Comparison of ENCODE assay signal across 1 cellular context in genomic region chr19:10701955-10702307, GRCh38.
TF ChIP-seq lines count a peak whose summit lies in the region.

No MANE protein-coding gene starts in this region.

TF ChIP-seq in HepG2, 621 proteins besides CTCF, POLR2A, EP300 and RAD21 (continued from another document):
- TF ChIP-seq ZNF574 (CRISPR knock-in tag; IDR thresholded peaks at IDR 0.05) (peak; percentile 60), HNF1B (CRISPR knock-in tag; IDR thresholded peaks at IDR 0.05) (peak; percentile 10; the same call in 1 of the 2 replicates), EZH2 (conservative IDR thresholded peaks at IDR 0.05; ENCODE audit: low read depth, low read length) (no peak), TARDBP (CRISPR knock-in tag; IDR thresholded peaks at IDR 0.05) (no peak), GABPA (IDR thresholded peaks at IDR 0.05; ENCODE audit: low read depth, low read length) (0 out of 2 replicates have a peak, but pooled peaks have one; percentile 22), GABPA (CRISPR knock-in tag; IDR thresholded peaks at IDR 0.05; ENCODE audit: low read depth) (peak; percentile 63), MIER2 (CRISPR knock-in tag; IDR thresholded peaks at IDR 0.05) (peak; percentile 79; the same call in 1 of the 2 replicates), HIC2 (CRISPR knock-in tag; IDR thresholded peaks at IDR 0.05; ENCODE audit: low read depth) (no peak), ZFP90 (CRISPR knock-in tag; IDR thresholded peaks at IDR 0.05; ENCODE audit: borderline replicate concordance) (no peak), TBX2 (CRISPR knock-in tag; IDR thresholded peaks at IDR 0.05; ENCODE audit: borderline replicate concordance) (no peak), HDAC6 (IDR thresholded peaks at IDR 0.05; ENCODE audit: low read depth, low read length) (no peak), TCF7 (IDR thresholded peaks at IDR 0.05; ENCODE audit: low read depth) (no peak), SOX13 (IDR thresholded peaks at IDR 0.05) (no peak), SOX13 (CRISPR knock-in tag; conservative IDR thresholded peaks at IDR 0.05 in 1 of 2, IDR thresholded peaks at IDR 0.05 in 1 of 2) (no peak), SIN3A (IDR thresholded peaks at IDR 0.05; ENCODE audit: borderline replicate concordance, low read depth, low read length) (0 out of 2 replicates have a peak, but pooled peaks have one; percentile 63), GATAD1 (CRISPR knock-in tag; IDR thresholded peaks at IDR 0.05) (peak; percentile 21; the same call in 1 of the 2 replicates), ZNF792 (CRISPR knock-in tag; IDR thresholded peaks at IDR 0.05) (peak; percentile 21; the same call in 1 of the 2 replicates), ZNF33B (CRISPR knock-in tag; IDR thresholded peaks at IDR 0.05) (peak; percentile 8; the same call in 1 of the 2 replicates), ATF7 (IDR thresholded peaks at IDR 0.05) (no peak), ATF7 (CRISPR knock-in tag; IDR thresholded peaks at IDR 0.05) (no peak), FOXM1 (CRISPR knock-in tag; IDR thresholded peaks at IDR 0.05) (no peak), ZSCAN5A (CRISPR knock-in tag; IDR thresholded peaks at IDR 0.05; ENCODE audit: borderline replicate concordance) (no peak), ZEB1 (IDR thresholded peaks at IDR 0.05; ENCODE audit: insufficient replicate concordance, low read depth) (no peak), STAG1 (CRISPR knock-in tag; IDR thresholded peaks at IDR 0.05) (peak; percentile 70), HNRNPUL1 (IDR thresholded peaks at IDR 0.05; ENCODE audit: low read depth, low read length) (no peak), ZNF501 (CRISPR knock-in tag; IDR thresholded peaks at IDR 0.05) (peak; percentile 59; the same call in 1 of the 2 replicates)
- TF ChIP-seq, protein P1, sequence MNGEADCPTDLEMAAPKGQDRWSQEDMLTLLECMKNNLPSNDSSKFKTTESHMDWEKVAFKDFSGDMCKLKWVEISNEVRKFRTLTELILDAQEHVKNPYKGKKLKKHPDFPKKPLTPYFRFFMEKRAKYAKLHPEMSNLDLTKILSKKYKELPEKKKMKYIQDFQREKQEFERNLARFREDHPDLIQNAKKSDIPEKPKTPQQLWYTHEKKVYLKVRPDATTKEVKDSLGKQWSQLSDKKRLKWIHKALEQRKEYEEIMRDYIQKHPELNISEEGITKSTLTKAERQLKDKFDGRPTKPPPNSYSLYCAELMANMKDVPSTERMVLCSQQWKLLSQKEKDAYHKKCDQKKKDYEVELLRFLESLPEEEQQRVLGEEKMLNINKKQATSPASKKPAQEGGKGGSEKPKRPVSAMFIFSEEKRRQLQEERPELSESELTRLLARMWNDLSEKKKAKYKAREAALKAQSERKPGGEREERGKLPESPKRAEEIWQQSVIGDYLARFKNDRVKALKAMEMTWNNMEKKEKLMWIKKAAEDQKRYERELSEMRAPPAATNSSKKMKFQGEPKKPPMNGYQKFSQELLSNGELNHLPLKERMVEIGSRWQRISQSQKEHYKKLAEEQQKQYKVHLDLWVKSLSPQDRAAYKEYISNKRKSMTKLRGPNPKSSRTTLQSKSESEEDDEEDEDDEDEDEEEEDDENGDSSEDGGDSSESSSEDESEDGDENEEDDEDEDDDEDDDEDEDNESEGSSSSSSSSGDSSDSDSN (CRISPR knock-in tag; IDR thresholded peaks at IDR 0.05), result 0 out of 2 replicates have a peak, but pooled peaks have one; percentile 10
- TF ChIP-seq, protein P2, sequence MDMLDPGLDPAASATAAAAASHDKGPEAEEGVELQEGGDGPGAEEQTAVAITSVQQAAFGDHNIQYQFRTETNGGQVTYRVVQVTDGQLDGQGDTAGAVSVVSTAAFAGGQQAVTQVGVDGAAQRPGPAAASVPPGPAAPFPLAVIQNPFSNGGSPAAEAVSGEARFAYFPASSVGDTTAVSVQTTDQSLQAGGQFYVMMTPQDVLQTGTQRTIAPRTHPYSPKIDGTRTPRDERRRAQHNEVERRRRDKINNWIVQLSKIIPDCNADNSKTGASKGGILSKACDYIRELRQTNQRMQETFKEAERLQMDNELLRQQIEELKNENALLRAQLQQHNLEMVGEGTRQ (IDR thresholded peaks at IDR 0.05; ENCODE audit: low read depth, low read length), result no peak
- TF ChIP-seq, protein P2 (CRISPR knock-in tag; IDR thresholded peaks at IDR 0.05; ENCODE audit: borderline replicate concordance), result no peak
- TF ChIP-seq, protein P3, sequence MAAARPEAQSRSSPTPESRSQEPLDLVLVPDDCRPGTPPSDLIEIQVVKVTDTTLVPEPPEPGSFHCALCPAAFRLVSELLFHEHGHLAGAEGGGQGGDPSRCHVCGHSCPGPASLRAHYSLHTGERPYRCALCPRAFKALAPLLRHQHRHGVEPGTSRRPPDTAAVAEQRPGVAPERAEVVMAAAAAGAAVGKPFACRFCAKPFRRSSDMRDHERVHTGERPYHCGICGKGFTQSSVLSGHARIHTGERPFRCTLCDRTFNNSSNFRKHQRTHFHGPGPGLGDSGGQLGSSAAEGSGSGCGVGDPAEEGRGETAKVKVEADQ (CRISPR knock-in tag; IDR thresholded peaks at IDR 0.05; ENCODE audit: borderline replicate concordance), result peak; percentile 21; the same call in 1 of the 2 replicates
- TF ChIP-seq, protein P4, sequence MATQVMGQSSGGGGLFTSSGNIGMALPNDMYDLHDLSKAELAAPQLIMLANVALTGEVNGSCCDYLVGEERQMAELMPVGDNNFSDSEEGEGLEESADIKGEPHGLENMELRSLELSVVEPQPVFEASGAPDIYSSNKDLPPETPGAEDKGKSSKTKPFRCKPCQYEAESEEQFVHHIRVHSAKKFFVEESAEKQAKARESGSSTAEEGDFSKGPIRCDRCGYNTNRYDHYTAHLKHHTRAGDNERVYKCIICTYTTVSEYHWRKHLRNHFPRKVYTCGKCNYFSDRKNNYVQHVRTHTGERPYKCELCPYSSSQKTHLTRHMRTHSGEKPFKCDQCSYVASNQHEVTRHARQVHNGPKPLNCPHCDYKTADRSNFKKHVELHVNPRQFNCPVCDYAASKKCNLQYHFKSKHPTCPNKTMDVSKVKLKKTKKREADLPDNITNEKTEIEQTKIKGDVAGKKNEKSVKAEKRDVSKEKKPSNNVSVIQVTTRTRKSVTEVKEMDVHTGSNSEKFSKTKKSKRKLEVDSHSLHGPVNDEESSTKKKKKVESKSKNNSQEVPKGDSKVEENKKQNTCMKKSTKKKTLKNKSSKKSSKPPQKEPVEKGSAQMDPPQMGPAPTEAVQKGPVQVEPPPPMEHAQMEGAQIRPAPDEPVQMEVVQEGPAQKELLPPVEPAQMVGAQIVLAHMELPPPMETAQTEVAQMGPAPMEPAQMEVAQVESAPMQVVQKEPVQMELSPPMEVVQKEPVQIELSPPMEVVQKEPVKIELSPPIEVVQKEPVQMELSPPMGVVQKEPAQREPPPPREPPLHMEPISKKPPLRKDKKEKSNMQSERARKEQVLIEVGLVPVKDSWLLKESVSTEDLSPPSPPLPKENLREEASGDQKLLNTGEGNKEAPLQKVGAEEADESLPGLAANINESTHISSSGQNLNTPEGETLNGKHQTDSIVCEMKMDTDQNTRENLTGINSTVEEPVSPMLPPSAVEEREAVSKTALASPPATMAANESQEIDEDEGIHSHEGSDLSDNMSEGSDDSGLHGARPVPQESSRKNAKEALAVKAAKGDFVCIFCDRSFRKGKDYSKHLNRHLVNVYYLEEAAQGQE (IDR thresholded peaks at IDR 0.05; ENCODE audit: borderline replicate concordance in 1 of 2, low read depth in 1 of 2, low read length in 2 of 2), result peak; percentile 44 to 87
- TF ChIP-seq, protein P5, sequence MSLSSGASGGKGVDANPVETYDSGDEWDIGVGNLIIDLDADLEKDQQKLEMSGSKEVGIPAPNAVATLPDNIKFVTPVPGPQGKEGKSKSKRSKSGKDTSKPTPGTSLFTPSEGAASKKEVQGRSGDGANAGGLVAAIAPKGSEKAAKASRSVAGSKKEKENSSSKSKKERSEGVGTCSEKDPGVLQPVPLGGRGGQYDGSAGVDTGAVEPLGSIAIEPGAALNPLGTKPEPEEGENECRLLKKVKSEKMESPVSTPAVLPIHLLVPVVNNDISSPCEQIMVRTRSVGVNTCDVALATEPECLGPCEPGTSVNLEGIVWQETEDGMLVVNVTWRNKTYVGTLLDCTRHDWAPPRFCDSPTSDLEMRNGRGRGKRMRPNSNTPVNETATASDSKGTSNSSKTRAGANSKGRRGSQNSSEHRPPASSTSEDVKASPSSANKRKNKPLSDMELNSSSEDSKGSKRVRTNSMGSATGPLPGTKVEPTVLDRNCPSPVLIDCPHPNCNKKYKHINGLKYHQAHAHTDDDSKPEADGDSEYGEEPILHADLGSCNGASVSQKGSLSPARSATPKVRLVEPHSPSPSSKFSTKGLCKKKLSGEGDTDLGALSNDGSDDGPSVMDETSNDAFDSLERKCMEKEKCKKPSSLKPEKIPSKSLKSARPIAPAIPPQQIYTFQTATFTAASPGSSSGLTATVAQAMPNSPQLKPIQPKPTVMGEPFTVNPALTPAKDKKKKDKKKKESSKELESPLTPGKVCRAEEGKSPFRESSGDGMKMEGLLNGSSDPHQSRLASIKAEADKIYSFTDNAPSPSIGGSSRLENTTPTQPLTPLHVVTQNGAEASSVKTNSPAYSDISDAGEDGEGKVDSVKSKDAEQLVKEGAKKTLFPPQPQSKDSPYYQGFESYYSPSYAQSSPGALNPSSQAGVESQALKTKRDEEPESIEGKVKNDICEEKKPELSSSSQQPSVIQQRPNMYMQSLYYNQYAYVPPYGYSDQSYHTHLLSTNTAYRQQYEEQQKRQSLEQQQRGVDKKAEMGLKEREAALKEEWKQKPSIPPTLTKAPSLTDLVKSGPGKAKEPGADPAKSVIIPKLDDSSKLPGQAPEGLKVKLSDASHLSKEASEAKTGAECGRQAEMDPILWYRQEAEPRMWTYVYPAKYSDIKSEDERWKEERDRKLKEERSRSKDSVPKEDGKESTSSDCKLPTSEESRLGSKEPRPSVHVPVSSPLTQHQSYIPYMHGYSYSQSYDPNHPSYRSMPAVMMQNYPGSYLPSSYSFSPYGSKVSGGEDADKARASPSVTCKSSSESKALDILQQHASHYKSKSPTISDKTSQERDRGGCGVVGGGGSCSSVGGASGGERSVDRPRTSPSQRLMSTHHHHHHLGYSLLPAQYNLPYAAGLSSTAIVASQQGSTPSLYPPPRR (CRISPR knock-in tag; IDR thresholded peaks at IDR 0.05; ENCODE audit: borderline replicate concordance), result peak; percentile 21; the same call in 1 of the 2 replicates
